ENCODE assay signal across 1 cellular context in the genomic region with DNA sequence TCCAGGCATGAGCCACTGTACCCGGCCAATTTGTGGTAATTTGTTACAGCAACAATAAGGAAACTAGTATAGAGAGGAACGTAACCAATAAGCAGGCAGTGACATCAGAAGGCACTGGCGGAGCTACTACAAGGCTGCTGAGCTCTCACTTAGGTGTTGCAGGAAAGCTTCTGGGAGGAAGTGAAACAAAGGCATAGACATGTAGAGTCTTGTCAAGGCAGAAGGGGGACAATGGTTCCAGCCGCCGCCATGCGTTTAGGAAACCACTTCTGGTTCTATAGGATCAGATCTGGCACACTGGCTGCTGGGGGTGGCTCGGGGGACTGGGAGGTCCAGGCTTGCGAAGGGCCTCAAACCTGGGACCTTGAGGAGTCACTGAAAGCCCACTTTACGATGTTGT.
TF ChIP-seq lines count a peak whose summit lies in the region.

No MANE protein-coding gene starts in this region.

TF ChIP-seq in HepG2, 621 proteins besides CTCF, POLR2A, EP300 and RAD21:
- TF ChIP-seq, protein P1, sequence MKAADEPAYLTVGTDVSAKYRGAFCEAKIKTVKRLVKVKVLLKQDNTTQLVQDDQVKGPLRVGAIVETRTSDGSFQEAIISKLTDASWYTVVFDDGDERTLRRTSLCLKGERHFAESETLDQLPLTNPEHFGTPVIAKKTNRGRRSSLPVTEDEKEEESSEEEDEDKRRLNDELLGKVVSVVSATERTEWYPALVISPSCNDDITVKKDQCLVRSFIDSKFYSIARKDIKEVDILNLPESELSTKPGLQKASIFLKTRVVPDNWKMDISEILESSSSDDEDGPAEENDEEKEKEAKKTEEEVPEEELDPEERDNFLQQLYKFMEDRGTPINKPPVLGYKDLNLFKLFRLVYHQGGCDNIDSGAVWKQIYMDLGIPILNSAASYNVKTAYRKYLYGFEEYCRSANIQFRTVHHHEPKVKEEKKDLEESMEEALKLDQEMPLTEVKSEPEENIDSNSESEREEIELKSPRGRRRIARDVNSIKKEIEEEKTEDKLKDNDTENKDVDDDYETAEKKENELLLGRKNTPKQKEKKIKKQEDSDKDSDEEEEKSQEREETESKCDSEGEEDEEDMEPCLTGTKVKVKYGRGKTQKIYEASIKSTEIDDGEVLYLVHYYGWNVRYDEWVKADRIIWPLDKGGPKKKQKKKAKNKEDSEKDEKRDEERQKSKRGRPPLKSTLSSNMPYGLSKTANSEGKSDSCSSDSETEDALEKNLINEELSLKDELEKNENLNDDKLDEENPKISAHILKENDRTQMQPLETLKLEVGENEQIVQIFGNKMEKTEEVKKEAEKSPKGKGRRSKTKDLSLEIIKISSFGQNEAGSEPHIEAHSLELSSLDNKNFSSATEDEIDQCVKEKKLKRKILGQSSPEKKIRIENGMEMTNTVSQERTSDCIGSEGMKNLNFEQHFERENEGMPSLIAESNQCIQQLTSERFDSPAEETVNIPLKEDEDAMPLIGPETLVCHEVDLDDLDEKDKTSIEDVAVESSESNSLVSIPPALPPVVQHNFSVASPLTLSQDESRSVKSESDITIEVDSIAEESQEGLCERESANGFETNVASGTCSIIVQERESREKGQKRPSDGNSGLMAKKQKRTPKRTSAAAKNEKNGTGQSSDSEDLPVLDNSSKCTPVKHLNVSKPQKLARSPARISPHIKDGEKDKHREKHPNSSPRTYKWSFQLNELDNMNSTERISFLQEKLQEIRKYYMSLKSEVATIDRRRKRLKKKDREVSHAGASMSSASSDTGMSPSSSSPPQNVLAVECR (CRISPR knock-in tag; IDR thresholded peaks at IDR 0.05; ENCODE audit: borderline replicate concordance): peak; percentile 8; the same call in 1 of the 2 replicates
- TF ChIP-seq GABPB1 (CRISPR knock-in tag; IDR thresholded peaks at IDR 0.05): no peak
- TF ChIP-seq, protein P2, sequence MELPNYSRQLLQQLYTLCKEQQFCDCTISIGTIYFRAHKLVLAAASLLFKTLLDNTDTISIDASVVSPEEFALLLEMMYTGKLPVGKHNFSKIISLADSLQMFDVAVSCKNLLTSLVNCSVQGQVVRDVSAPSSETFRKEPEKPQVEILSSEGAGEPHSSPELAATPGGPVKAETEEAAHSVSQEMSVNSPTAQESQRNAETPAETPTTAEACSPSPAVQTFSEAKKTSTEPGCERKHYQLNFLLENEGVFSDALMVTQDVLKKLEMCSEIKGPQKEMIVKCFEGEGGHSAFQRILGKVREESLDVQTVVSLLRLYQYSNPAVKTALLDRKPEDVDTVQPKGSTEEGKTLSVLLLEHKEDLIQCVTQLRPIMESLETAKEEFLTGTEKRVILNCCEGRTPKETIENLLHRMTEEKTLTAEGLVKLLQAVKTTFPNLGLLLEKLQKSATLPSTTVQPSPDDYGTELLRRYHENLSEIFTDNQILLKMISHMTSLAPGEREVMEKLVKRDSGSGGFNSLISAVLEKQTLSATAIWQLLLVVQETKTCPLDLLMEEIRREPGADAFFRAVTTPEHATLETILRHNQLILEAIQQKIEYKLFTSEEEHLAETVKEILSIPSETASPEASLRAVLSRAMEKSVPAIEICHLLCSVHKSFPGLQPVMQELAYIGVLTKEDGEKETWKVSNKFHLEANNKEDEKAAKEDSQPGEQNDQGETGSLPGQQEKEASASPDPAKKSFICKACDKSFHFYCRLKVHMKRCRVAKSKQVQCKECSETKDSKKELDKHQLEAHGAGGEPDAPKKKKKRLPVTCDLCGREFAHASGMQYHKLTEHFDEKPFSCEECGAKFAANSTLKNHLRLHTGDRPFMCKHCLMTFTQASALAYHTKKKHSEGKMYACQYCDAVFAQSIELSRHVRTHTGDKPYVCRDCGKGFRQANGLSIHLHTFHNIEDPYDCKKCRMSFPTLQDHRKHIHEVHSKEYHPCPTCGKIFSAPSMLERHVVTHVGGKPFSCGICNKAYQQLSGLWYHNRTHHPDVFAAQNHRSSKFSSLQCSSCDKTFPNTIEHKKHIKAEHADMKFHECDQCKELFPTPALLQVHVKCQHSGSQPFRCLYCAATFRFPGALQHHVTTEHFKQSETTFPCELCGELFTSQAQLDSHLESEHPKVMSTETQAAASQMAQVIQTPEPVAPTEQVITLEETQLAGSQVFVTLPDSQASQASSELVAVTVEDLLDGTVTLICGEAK (IDR thresholded peaks at IDR 0.05): no peak
- TF ChIP-seq, protein P2 (CRISPR knock-in tag; IDR thresholded peaks at IDR 0.05): no peak
